1 cellular context compared by ENCODE assay signal in the genomic region with DNA sequence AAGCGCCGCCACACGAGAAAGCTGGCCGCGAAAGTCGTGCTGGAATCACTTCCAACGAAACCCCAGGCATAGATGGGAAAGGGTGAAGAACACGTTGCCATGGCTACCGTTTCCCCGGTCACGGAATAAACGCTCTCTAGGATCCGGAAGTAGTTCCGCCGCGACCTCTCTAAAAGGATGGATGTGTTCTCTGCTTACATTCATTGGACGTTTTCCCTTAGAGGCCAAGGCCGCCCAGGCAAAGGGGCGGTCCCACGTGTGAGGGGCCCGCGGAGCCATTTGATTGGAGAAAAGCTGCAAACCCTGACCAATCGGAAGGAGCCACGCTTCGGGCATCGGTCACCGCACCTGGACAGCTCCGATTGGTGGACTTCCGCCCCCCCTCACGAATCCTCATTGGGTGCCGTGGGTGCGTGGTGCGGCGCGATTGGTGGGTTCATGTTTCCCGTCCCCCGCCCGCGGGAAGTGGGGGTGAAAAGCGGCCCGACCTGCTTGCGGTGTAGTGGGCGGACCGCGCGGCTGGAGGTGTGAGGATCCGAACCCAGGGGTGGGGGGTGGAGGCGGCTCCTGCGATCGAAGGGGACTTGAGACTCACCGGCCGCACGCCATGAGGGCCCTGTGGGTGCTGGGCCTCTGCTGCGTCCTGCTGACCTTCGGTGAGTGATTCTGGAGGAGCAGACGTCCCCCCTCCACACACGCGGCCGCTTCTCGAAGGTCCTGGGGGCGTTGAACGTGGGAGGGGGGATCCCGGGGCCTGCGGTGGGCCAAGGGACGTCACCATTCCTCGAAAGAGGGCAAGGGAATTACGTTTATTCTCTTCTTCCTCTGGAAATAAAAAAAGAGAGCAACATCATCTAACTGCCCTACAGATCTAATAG.
TF ChIP-seq lines count a peak whose summit lies in the region.

HSP90B1 (plus strand) TSS at position 502 of the 878 bp plus-strand sequence; CDS start at position 608, 106 bp downstream.

TF ChIP-seq in HEK293, 187 proteins besides CTCF, POLR2A, EP300 and RAD21 (continued from another document):
- TF ChIP-seq, protein P1, sequence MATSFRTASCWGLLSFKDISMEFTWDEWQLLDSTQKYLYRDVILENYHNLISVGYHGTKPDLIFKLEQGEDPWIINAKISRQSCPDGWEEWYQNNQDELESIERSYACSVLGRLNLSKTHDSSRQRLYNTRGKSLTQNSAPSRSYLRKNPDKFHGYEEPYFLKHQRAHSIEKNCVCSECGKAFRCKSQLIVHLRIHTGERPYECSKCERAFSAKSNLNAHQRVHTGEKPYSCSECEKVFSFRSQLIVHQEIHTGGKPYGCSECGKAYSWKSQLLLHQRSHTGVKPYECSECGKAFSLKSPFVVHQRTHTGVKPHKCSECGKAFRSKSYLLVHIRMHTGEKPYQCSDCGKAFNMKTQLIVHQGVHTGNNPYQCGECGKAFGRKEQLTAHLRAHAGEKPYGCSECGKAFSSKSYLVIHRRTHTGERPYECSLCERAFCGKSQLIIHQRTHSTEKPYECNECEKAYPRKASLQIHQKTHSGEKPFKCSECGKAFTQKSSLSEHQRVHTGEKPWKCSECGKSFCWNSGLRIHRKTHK (tag by site-specific recombination; IDR thresholded peaks at IDR 0.05) = no peak
TF ChIP-seq in HEK293: peak in this region for 61.
